In genomic region chr12:119241049-119241448, GRCh38 we compare ENCODE assay signal across 25 cellular contexts.
"Had no signal": no experiment of that assay in that cellular context is flagged by ENCODE, and none has a peak within 500 bp of the region (broad histone marks: within the 10 kb centered on the region; RNA-seq: fewer than 3 reads in every experiment).

No MANE protein-coding gene starts in this region.

- H3K36me3 ChIP-seq: ovary, prostate gland, suprapubic skin, thoracic aorta, tibial artery, vagina had no signal

- H3K27ac ChIP-seq: ovary, prostate gland, skin epidermis, suprapubic skin, thoracic aorta, tibial artery, vagina had no signal

- H3K27me3 ChIP-seq: ovary, suprapubic skin, tibial artery, vagina had no signal

- H3K4me3 Mint-ChIP-seq: naive thymus-derived CD4-positive, alpha-beta T cell; natural killer cell treated with Interleukin-12 subunit alpha and Interleukin-12 subunit beta and Interleukin-15 and Interleukin-18, amount 100 ng/mL, for 72 hours; stimulated activated naive B cell treated with anti-CD40 and anti-IgM and Interleukin-4, amounts not matched to agents 10 μg/mL and 1 μg/mL and 100 μg/mL, for 72 hours; type B pancreatic cell had no signal

- H3K4me3 ChIP-seq: lung, mucosa of descending colon, ovary, prostate gland, skin epidermis, suprapubic skin, thoracic aorta, tibial artery, vagina had no signal

- H3K4me1 ChIP-seq: prostate gland, suprapubic skin, vagina had no signal

- H3K4me1 Mint-ChIP-seq: stimulated activated naive B cell treated with anti-CD40 and anti-IgM and Interleukin-4, amounts not matched to agents 10 μg/mL and 1 μg/mL and 100 μg/mL, for 72 hours had no signal

- H3K36me3 Mint-ChIP-seq: naive thymus-derived CD4-positive, alpha-beta T cell; natural killer cell treated with Interleukin-12 subunit alpha and Interleukin-12 subunit beta and Interleukin-15 and Interleukin-18, amount 100 ng/mL, for 72 hours; stimulated activated naive B cell treated with anti-CD40 and anti-IgM and Interleukin-4, amounts not matched to agents 10 μg/mL and 1 μg/mL and 100 μg/mL, for 72 hours had no signal

- DNase-seq: hippocampal formation; kidney glomerular epithelial cell; left cardiac atrium; midbrain; mucosa of descending colon; naive thymus-derived CD4-positive, alpha-beta T cell; ovary; right cardiac atrium; stimulated activated CD4-positive, alpha-beta T cell treated with anti-CD3 and anti-CD28 coated beads, Interleukin-12 subunit alpha, Interleukin-12 subunit beta, amount 100 ng/mL, for 4 hours; stimulated activated CD4-positive, alpha-beta T cell treated with anti-CD3 and anti-CD28 coated beads, Interleukin-15, amount 100 ng/mL, for 24 hours; stimulated activated CD4-positive, alpha-beta T cell treated with anti-CD3 and anti-CD28 coated beads, Interleukin-2, amount 100 ng/mL, for 24 hours; stimulated activated CD4-positive, alpha-beta T cell treated with anti-CD3 and anti-CD28 coated beads, Interleukin-4, amount 100 ng/mL, for 1 hour; stimulated activated naive B cell treated with anti-CD40 and anti-IgM and Interleukin-4, amounts not matched to agents 10 μg/mL and 1 μg/mL and 100 μg/mL, for 72 hours; stimulated activated naive CD8-positive, alpha-beta T cell treated with anti-CD3 and anti-CD28 coated beads, Interleukin-15, Interleukin-2, amounts not matched to agents 100 U/mL and 50 U/mL, for 24 hours; tibial artery had no signal

- H3K9me3 Mint-ChIP-seq: natural killer cell treated with Interleukin-12 subunit alpha and Interleukin-12 subunit beta and Interleukin-15 and Interleukin-18, amount 100 ng/mL, for 72 hours; type B pancreatic cell had no signal

- H3K27ac Mint-ChIP-seq: naive thymus-derived CD4-positive, alpha-beta T cell; natural killer cell treated with Interleukin-12 subunit alpha and Interleukin-12 subunit beta and Interleukin-15 and Interleukin-18, amount 100 ng/mL, for 72 hours; stimulated activated naive B cell treated with anti-CD40 and anti-IgM and Interleukin-4, amounts not matched to agents 10 μg/mL and 1 μg/mL and 100 μg/mL, for 72 hours; type B pancreatic cell had no signal

- H3K9me3 ChIP-seq: mucosa of descending colon, ovary, prostate gland, suprapubic skin, thoracic aorta, vagina had no signal

- ATAC-seq: left cardiac atrium; left lobe of liver; mucosa of descending colon; naive thymus-derived CD4-positive, alpha-beta T cell; natural killer cell treated with Interleukin-12 subunit alpha and Interleukin-12 subunit beta and Interleukin-15 and Interleukin-18, amount 100 ng/mL, for 72 hours; sciatic nerve; stimulated activated naive B cell treated with anti-CD40 and anti-IgM and Interleukin-4, amounts not matched to agents 10 μg/mL and 1 μg/mL and 100 μg/mL, for 72 hours; stimulated activated naive CD8-positive, alpha-beta T cell treated with anti-CD3 and anti-CD28 coated beads, Interleukin-15, Interleukin-2, amounts not matched to agents 100 U/mL and 50 U/mL, for 24 hours had no signal
